In the genomic region with DNA sequence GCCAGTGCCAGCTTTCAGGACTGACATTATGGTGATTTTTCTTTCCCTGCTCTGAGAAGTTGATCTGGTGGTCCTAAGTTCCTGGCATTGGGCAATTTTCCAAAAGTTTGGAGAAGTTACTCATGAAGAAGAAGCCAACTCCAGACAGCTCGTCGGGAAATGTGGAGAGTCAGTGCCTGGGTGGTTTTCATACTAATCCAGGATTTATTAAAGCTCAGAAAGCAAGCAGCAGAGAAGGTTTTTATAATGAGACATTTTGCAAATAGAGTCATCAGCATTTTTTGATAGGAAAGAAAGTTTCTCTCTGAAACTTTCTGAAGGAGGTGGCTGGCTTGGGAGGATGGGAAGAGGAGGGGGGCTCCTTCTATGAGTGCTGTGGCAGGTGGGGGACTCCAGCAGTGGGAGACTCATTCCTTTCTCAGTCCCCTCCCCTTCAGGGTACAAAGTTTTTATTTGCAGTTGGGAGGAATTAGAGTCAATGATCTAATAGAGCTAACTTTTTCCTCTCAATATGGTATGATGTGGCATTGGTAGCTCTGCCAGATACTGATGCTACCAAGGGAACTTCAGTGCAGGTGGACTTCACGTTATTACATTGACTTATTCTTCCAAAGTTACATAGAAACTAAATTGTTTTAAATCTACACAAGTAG, we compare ENCODE assay signal across 1 cellular context.
TF ChIP-seq lines count a peak whose summit lies in the region.

No MANE protein-coding gene starts in this region.

TF ChIP-seq in WTC11, 78 proteins besides CTCF, POLR2A, EP300 and RAD21 (continued from another document):
- TF ChIP-seq, protein P1, sequence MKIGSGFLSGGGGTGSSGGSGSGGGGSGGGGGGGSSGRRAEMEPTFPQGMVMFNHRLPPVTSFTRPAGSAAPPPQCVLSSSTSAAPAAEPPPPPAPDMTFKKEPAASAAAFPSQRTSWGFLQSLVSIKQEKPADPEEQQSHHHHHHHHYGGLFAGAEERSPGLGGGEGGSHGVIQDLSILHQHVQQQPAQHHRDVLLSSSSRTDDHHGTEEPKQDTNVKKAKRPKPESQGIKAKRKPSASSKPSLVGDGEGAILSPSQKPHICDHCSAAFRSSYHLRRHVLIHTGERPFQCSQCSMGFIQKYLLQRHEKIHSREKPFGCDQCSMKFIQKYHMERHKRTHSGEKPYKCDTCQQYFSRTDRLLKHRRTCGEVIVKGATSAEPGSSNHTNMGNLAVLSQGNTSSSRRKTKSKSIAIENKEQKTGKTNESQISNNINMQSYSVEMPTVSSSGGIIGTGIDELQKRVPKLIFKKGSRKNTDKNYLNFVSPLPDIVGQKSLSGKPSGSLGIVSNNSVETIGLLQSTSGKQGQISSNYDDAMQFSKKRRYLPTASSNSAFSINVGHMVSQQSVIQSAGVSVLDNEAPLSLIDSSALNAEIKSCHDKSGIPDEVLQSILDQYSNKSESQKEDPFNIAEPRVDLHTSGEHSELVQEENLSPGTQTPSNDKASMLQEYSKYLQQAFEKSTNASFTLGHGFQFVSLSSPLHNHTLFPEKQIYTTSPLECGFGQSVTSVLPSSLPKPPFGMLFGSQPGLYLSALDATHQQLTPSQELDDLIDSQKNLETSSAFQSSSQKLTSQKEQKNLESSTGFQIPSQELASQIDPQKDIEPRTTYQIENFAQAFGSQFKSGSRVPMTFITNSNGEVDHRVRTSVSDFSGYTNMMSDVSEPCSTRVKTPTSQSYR (CRISPR knock-in tag; IDR thresholded peaks at IDR 0.05): no peak
- TF ChIP-seq NFYB (CRISPR knock-in tag; conservative IDR thresholded peaks at IDR 0.05; ENCODE audit: low read depth): no peak
